Comparison of ENCODE assay signal across 1 cellular context in the genomic region with DNA sequence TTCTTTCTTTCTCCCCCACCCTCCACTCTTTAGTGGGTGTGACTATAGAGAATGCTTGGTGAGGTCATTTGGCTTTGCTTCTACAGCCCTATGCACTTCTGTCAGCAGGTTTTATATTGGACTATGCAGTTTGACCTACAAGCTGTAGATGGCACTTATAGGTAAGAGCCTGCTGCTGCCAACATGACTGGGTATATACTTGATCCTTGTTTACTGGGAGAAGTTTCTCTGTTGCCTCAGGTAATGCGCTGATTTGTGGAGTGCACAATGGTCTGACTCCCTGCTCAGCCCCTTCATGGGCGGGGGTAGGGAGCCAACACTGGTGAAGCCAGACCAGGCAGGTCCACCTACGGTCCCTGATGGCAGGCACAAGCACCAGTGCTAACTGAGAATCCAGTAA.
TF ChIP-seq lines count a peak whose summit lies in the region.

No MANE protein-coding gene starts in this region.

TF ChIP-seq in GM23338, 12 proteins besides CTCF, POLR2A, EP300 and RAD21 (continued from another document):
- TF ChIP-seq, protein P1, sequence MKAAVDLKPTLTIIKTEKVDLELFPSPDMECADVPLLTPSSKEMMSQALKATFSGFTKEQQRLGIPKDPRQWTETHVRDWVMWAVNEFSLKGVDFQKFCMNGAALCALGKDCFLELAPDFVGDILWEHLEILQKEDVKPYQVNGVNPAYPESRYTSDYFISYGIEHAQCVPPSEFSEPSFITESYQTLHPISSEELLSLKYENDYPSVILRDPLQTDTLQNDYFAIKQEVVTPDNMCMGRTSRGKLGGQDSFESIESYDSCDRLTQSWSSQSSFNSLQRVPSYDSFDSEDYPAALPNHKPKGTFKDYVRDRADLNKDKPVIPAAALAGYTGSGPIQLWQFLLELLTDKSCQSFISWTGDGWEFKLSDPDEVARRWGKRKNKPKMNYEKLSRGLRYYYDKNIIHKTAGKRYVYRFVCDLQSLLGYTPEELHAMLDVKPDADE (IDR thresholded peaks at IDR 0.05), result no peak
- TF ChIP-seq ZNF331 (CRISPR knock-in tag; IDR thresholded peaks at IDR 0.05; ENCODE audit: low read depth), result no peak
- TF ChIP-seq JUNB (IDR thresholded peaks at IDR 0.05; ENCODE audit: unreplicated experiment), result no peak
